In the genomic region with DNA sequence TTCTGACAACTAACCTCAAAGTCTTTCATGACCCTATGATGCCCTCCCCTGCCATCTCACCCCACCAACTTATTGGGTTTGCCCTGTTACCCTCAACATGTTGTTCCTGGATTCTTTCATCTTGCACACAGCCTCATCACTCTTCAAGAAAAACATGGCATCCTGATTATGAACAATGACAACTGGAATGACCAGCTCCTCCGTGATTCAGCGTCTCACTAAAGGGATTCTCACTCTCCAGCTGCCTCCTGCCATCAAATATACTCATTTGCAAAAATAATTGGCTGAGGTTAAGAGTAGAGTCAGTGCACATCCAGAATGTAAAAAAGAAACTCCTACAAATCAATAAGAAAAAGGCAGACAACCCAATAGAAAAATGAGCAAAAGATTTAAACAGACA, we compare ENCODE assay signal across 14 cellular contexts. TPM values are rescaled to one million over a fixed set of nuclear protein-coding genes. Genes with fewer than 3 reads are reported as not detected.
DNase-seq lines count a peak whose midpoint lies in the region; ATAC-seq and TF ChIP-seq lines count a peak whose summit lies in the region.
"Had no signal": no experiment of that assay in that cellular context is flagged by ENCODE, and none has a peak within 500 bp of the region (broad histone marks: within the 10 kb centered on the region; RNA-seq: fewer than 3 reads in every experiment).

No MANE protein-coding gene starts in this region.

- peaks cover 15% of the 10 kb centered on the region for H3K4me1 Mint-ChIP-seq in type B pancreatic cell (ENCODE audit: unreplicated experiment)
- no peaks in the 10 kb centered on the region for H3K4me1 Mint-ChIP-seq in stimulated activated naive B cell treated with anti-CD40 and anti-IgM and Interleukin-4, amounts not matched to agents 10 μg/mL and 1 μg/mL and 100 μg/mL, for 72 hours
- H3K4me1 Mint-ChIP-seq: B cell had no signal

- H3K9me3 Mint-ChIP-seq in type B pancreatic cell = peaks cover 5% of the 10 kb centered on the region
- H3K9me3 Mint-ChIP-seq in stimulated activated naive B cell treated with anti-CD40 and anti-IgM and Interleukin-4, amounts not matched to agents 10 μg/mL and 1 μg/mL and 100 μg/mL, for 72 hours = no peaks in the 10 kb centered on the region
- H3K9me3 Mint-ChIP-seq: CD4-positive, alpha-beta T cell; CD8-positive, alpha-beta T cell had no signal

- TF ChIP-seq CTCF in type B pancreatic cell (conservative IDR thresholded peaks at IDR 0.05) = no peak

- DNase-seq in LHCN-M2 (ENCODE audit: low read depth) (peak; percentile 52), myocyte (ENCODE audit: low read depth) (peak; percentile 35), type B pancreatic cell (ENCODE audit: extremely low spot score, unreplicated experiment) (no peak), SHP77 (lab: John Stamatoyannopoulos, UW) (no peak)
- no peak for DNase-seq in stimulated activated naive B cell treated with anti-CD40 and anti-IgM and Interleukin-4, amounts not matched to agents 10 μg/mL and 1 μg/mL and 100 μg/mL, for 72 hours
- DNase-seq: AML-193; Caco-2; Calu3; CD4-positive, alpha-beta T cell; CD8-positive, alpha-beta T cell; DMS79 treated with DMSO at 0.1 percent for 48 hours; GF-D8 had no signal

- peak overlapping the region; percentile 67 for H3K27ac Mint-ChIP-seq in type B pancreatic cell
- H3K27ac Mint-ChIP-seq in stimulated activated naive B cell treated with anti-CD40 and anti-IgM and Interleukin-4, amounts not matched to agents 10 μg/mL and 1 μg/mL and 100 μg/mL, for 72 hours = no peak overlapping the region
- H3K27ac Mint-ChIP-seq: B cell; CD4-positive, alpha-beta T cell; CD8-positive, alpha-beta T cell had no signal

- ATAC-seq in stimulated activated naive B cell treated with anti-CD40 and anti-IgM and Interleukin-4, amounts not matched to agents 10 μg/mL and 1 μg/mL and 100 μg/mL, for 72 hours (replicated peaks) = no peak
- ATAC-seq: A549; CD8-positive, alpha-beta T cell had no signal

- H3K27me3 Mint-ChIP-seq in type B pancreatic cell = peaks cover 17% of the 10 kb centered on the region
- H3K27me3 Mint-ChIP-seq in stimulated activated naive B cell treated with anti-CD40 and anti-IgM and Interleukin-4, amounts not matched to agents 10 μg/mL and 1 μg/mL and 100 μg/mL, for 72 hours = peaks cover 12 to 14% of the 10 kb centered on the region in 2 donors

- H3K4me3 Mint-ChIP-seq in type B pancreatic cell = peak overlapping the region; percentile 23
- H3K4me3 Mint-ChIP-seq in stimulated activated naive B cell treated with anti-CD40 and anti-IgM and Interleukin-4, amounts not matched to agents 10 μg/mL and 1 μg/mL and 100 μg/mL, for 72 hours = no peak overlapping the region
- H3K4me3 Mint-ChIP-seq: B cell; CD4-positive, alpha-beta T cell; CD8-positive, alpha-beta T cell had no signal

- H3K36me3 Mint-ChIP-seq in type B pancreatic cell = no peaks in the 10 kb centered on the region
- no peaks in the 10 kb centered on the region for H3K36me3 Mint-ChIP-seq in stimulated activated naive B cell treated with anti-CD40 and anti-IgM and Interleukin-4, amounts not matched to agents 10 μg/mL and 1 μg/mL and 100 μg/mL, for 72 hours
- H3K36me3 Mint-ChIP-seq: CD8-positive, alpha-beta T cell had no signal

RNA-seq across cellular contexts. Expression of a gene that starts 59.7 kb away (rescaled TPM):
- total RNA-seq in LHCN-M2 (2014; rRNA removed) (2.9 and 3.1 TPM in 2 replicates), myocyte (1.7 and 1.9 TPM in 2 replicates), type B pancreatic cell (ENCODE audit: low replicate concordance) (10.8 and 24.9 TPM in 2 replicates)
- polyA plus RNA-seq in LHCN-M2 (2012) = 1.6 TPM
- 2.0 TPM for polyA plus RNA-seq in myocyte (2012)

Comparison
In these comparisons a context has a peak if more than half of its experiments do, and no peak if none do; other contexts are left out.
1. DNase-seq: peak in LHCN-M2 (single experiment) and myocyte (single experiment); none in type B pancreatic cell (single experiment), stimulated activated naive B cell treated with anti-CD40 and anti-IgM and Interleukin-4, amounts not matched to agents 10 μg/mL and 1 μg/mL and 100 μg/mL, for 72 hours (single experiment) and SHP77 (0 of 2).